9 cellular contexts compared by ENCODE assay signal in genomic region chr3:45223889-45224730, GRCh38. TPM values are rescaled to one million over a fixed set of nuclear protein-coding genes. Genes with fewer than 3 reads are reported as not detected.
DNase-seq lines count a peak whose midpoint lies in the region; ATAC-seq and TF ChIP-seq lines count a peak whose summit lies in the region.
"Had no signal": no experiment of that assay in that cellular context is flagged by ENCODE, and none has a peak within 500 bp of the region (broad histone marks: within the 10 kb centered on the region; RNA-seq: fewer than 3 reads in every experiment).

No MANE protein-coding gene starts in this region.

- H3K27me3 Mint-ChIP-seq in activated naive CD4-positive, alpha-beta T cell treated with anti-CD3 and anti-CD28 coated beads, Interleukin-2, amount 10 ng/mL, durations not matched to agents 7 days and 5 days = peaks cover 94% of the 10 kb centered on the region
- peaks cover 79% of the 10 kb centered on the region for H3K27me3 Mint-ChIP-seq in activated T-cell treated with anti-CD3 and anti-CD28 coated beads, Interleukin-2, amount 50 U/mL, for 72 hours (ENCODE audit: low read depth)

- WGBS in suprapubic skin = 36% methylated on average over 9 of the region's 9 CpGs

- H3K4me3 ChIP-seq in iPS-11a (ENCODE audit: low read depth, low read length) = peak overlapping the region; percentile 77
- peak overlapping the region; percentile 69 for H3K4me3 ChIP-seq in suprapubic skin

- no peak overlapping the region for H3K4me3 Mint-ChIP-seq in activated naive CD4-positive, alpha-beta T cell treated with anti-CD3 and anti-CD28 coated beads, Interleukin-2, amount 10 ng/mL, durations not matched to agents 7 days and 5 days
- H3K4me3 Mint-ChIP-seq in activated T-cell treated with anti-CD3 and anti-CD28 coated beads, Interleukin-2, amount 50 U/mL, for 72 hours = peak overlapping the region; percentile 76 to 89

- no peaks in the 10 kb centered on the region for H3K9me3 ChIP-seq in suprapubic skin

- no peak for TF ChIP-seq EP300 in suprapubic skin (IDR thresholded peaks at IDR 0.05)

- TF ChIP-seq CTCF in suprapubic skin (IDR thresholded peaks at IDR 0.05) = no peak

- CTCF ChIA-PET in activated naive CD4-positive, alpha-beta T cell treated with anti-CD3 and anti-CD28 coated beads, Interleukin-2, amount 10 ng/mL, durations not matched to agents 7 days and 5 days (lab: Charles Lee) = interaction anchor here (0.7 to 1.9 kb wide), 6 partner anchors 8 to 436 kb away, joined by 3 to 7 read pairs (median 4); no protein-coding TSS in a partner anchor

- ATAC-seq in activated T-cell treated with anti-CD3 and anti-CD28 coated beads, Interleukin-2, amount 50 U/mL, for 72 hours (replicated peaks in 1 of 2) = no peak

- H3K36me3 Mint-ChIP-seq in activated naive CD4-positive, alpha-beta T cell treated with anti-CD3 and anti-CD28 coated beads, Interleukin-2, amount 10 ng/mL, durations not matched to agents 7 days and 5 days = no peaks in the 10 kb centered on the region
- peaks cover 0 to 2% of the 10 kb centered on the region in 2 donors for H3K36me3 Mint-ChIP-seq in activated T-cell treated with anti-CD3 and anti-CD28 coated beads, Interleukin-2, amount 50 U/mL, for 72 hours (ENCODE audit: insufficient read depth in 2 of 2)

- H3K27ac ChIP-seq in suprapubic skin = no peak overlapping the region

- H3K4me1 Mint-ChIP-seq in activated naive CD4-positive, alpha-beta T cell treated with anti-CD3 and anti-CD28 coated beads, Interleukin-2, amount 10 ng/mL, durations not matched to agents 7 days and 5 days = peaks cover 13% of the 10 kb centered on the region
- peaks cover 15% of the 10 kb centered on the region for H3K4me1 Mint-ChIP-seq in activated T-cell treated with anti-CD3 and anti-CD28 coated beads, Interleukin-2, amount 50 U/mL, for 72 hours (ENCODE audit: low read depth)

- H3K4me1 ChIP-seq in suprapubic skin = peaks cover 24% of the 10 kb centered on the region

- peaks cover 14% of the 10 kb centered on the region for H3K27me3 ChIP-seq in suprapubic skin

- H3K9me3 Mint-ChIP-seq in activated naive CD4-positive, alpha-beta T cell treated with anti-CD3 and anti-CD28 coated beads, Interleukin-2, amount 10 ng/mL, durations not matched to agents 7 days and 5 days = no peaks in the 10 kb centered on the region
- H3K9me3 Mint-ChIP-seq in activated T-cell treated with anti-CD3 and anti-CD28 coated beads, Interleukin-2, amount 50 U/mL, for 72 hours = no peaks in the 10 kb centered on the region

- no peaks in the 10 kb centered on the region for H3K36me3 ChIP-seq in suprapubic skin

- DNase-seq in activated naive CD4-positive, alpha-beta T cell treated with Interleukin-2 at 50 U/mL for 16 hours = peak; percentile 14
- DNase-seq in activated naive CD4-positive, alpha-beta T cell treated with anti-CD3 and anti-CD28 coated beads, Interleukin-2, amount 10 ng/mL, durations not matched to agents 7 days and 5 days = no peak
- no peak for DNase-seq in activated T-cell treated with anti-CD3 and anti-CD28 coated beads, Interleukin-2, amount 50 U/mL, for 72 hours
- peak in 1 of 2 donors; percentile 14 for DNase-seq in suprapubic skin (ENCODE audit: low spot score in 2 of 2)
- DNase-seq in UCSD-AML1 (lab: John Stamatoyannopoulos, UW; ENCODE audit: unreplicated experiment) = no peak
- no peak for DNase-seq in HuH-7 (ENCODE audit: low spot score)
- DNase-seq in hepatic stellate cell (ENCODE audit: low spot score) = no peak
- DNase-seq: DMS153 had no signal

- no peak overlapping the region for H3K27ac Mint-ChIP-seq in activated naive CD4-positive, alpha-beta T cell treated with anti-CD3 and anti-CD28 coated beads, Interleukin-2, amount 10 ng/mL, durations not matched to agents 7 days and 5 days
- H3K27ac Mint-ChIP-seq in activated T-cell treated with anti-CD3 and anti-CD28 coated beads, Interleukin-2, amount 50 U/mL, for 72 hours = peak overlapping the region; percentile 47

- no peak for TF ChIP-seq POLR2A in suprapubic skin (IDR thresholded peaks at IDR 0.05)

RNA-seq across cellular contexts. Expression of gene TMEM158, which starts 2.0 kb away (rescaled TPM):
- total RNA-seq in activated T-cell treated with anti-CD3 and anti-CD28 coated beads, Interleukin-2, amount 50 U/mL, for 72 hours = not detected
- total RNA-seq in suprapubic skin = 1 to 10 TPM in 2 of 4 donors, under 1 TPM in 2; 0.97 to 4.6 (median 2.2) TPM
